Comparison of ENCODE assay signal across 8 cellular contexts in genomic region chr6:141077355-141078333, GRCh38.
DNase-seq lines count a peak whose midpoint lies in the region; ATAC-seq, FAIRE-seq and TF ChIP-seq lines count a peak whose summit lies in the region.

No MANE protein-coding gene starts in this region.

- POLR2A ChIA-PET in Caco-2 (lab: Charles Lee) = no interaction called here

- CTCF ChIA-PET in Caco-2 (lab: Charles Lee) = interaction anchor here (0.6 kb wide), 1 partner anchor 447 kb away, joined by 4 read pairs; no protein-coding TSS in a partner anchor

- H3K4me1 ChIP-seq in Caco-2 = no peaks in the 10 kb centered on the region

- DNase-seq in Caco-2 (peak; percentile 57 to 59), GM19239 (ENCODE audit: insufficient read length, low spot score) (peak; percentile 1), RKO (ENCODE audit: low spot score) (peak; percentile 11), glutamatergic neuron (peak; percentile 63), G401 (ENCODE audit: low spot score) (no peak), NCI-H1092 (lab: John Stamatoyannopoulos, UW) (no peak), NCI-H1694 (lab: John Stamatoyannopoulos, UW) (no peak)

- in situ Hi-C loops in G401 (cut with HindIII; ENCODE audit: low sequenced_read_pairs) = no loop called here

- TF ChIP-seq CTCF in Caco-2 (IDR thresholded peaks at IDR 0.05; ENCODE audit: insufficient read depth in 1 of 2, low read depth in 1 of 2, low read length in 1 of 2, severe bottlenecking in 1 of 2, unreplicated experiment in 1 of 2) = peak; percentile 38 to 46
- peak; percentile 35 for TF ChIP-seq CTCF in glutamatergic neuron (IDR thresholded peaks at IDR 0.05; ENCODE audit: partially characterized antibody, unreplicated experiment)

- FAIRE-seq in GM19239 (lab: Jason Lieb, UNC) = no peak

- ATAC-seq in HG03139 (IDR thresholded peaks at IDR 0.05; ENCODE audit: unreplicated experiment) = peak; percentile 88

- H3K27me3 Mint-ChIP-seq in Caco-2 (ENCODE audit: insufficient read depth, unreplicated experiment) (no peaks in the 10 kb centered on the region), glutamatergic neuron (ENCODE audit: unreplicated experiment) (no peaks in the 10 kb centered on the region)

- no peak overlapping the region for H3K4me3 ChIP-seq in Caco-2 (ENCODE audit: low read depth, low read length)

- H3K4me1 Mint-ChIP-seq in Caco-2 (ENCODE audit: low read depth, unreplicated experiment) = no peaks in the 10 kb centered on the region
- no peaks in the 10 kb centered on the region for H3K4me1 Mint-ChIP-seq in glutamatergic neuron (ENCODE audit: low read depth, unreplicated experiment)

- H3K27ac Mint-ChIP-seq in Caco-2 (ENCODE audit: unreplicated experiment) (no peak overlapping the region), glutamatergic neuron (ENCODE audit: unreplicated experiment) (peak overlapping the region; percentile 60)

- H3K9me3 ChIP-seq in Caco-2 = no peaks in the 10 kb centered on the region

- H3K4me3 Mint-ChIP-seq in Caco-2 (ENCODE audit: unreplicated experiment) (no peak overlapping the region), glutamatergic neuron (ENCODE audit: unreplicated experiment) (no peak overlapping the region)

- no peaks in the 10 kb centered on the region for H3K36me3 ChIP-seq in Caco-2 (ENCODE audit: control insufficient read depth, insufficient read depth, low read length)

- H3K36me3 Mint-ChIP-seq in Caco-2 (ENCODE audit: insufficient read depth, unreplicated experiment) (no peaks in the 10 kb centered on the region), glutamatergic neuron (ENCODE audit: unreplicated experiment) (no peaks in the 10 kb centered on the region)

- H3K27me3 ChIP-seq in Caco-2 (replicated peaks; ENCODE audit: control insufficient read depth, insufficient read depth, low read length) = no peaks in the 10 kb centered on the region

- H3K9me3 Mint-ChIP-seq in Caco-2 (ENCODE audit: unreplicated experiment) = peaks cover 9% of the 10 kb centered on the region
- H3K9me3 Mint-ChIP-seq in glutamatergic neuron (ENCODE audit: unreplicated experiment) = no peaks in the 10 kb centered on the region

- no TSS peak for BruUV-seq in Caco-2 (replicated peaks; lab: Mats Ljungman, UMichigan)

- intact Hi-C loops in Caco-2 (cut with micrococcal nuclease; ENCODE audit: unreplicated experiment) = no loop called here

Comparison
In these comparisons a context has a peak if more than half of its experiments do, and no peak if none do; other contexts are left out.
1. DNase-seq: peak in Caco-2 (2 of 2), GM19239 (single experiment), RKO (single experiment) and glutamatergic neuron (single experiment); none in G401 (single experiment), NCI-H1092 (single experiment) and NCI-H1694 (single experiment).